3 cellular contexts compared by ENCODE assay signal in genomic region chr17:79775635-79776034, GRCh38.
A peak's percentile ranks its signal among the peaks of the same experiment; 100 is the strongest.
TF ChIP-seq lines count a peak whose summit lies in the region.

No MANE protein-coding gene starts in this region.

TF ChIP-seq in SK-N-SH, 30 proteins besides CTCF, POLR2A, EP300 and RAD21:
- TF ChIP-seq JUND (IDR thresholded peaks at IDR 0.05) (no peak), GATA2 (CRISPR knock-in tag; IDR thresholded peaks at IDR 0.05) (no peak), USF2 (IDR thresholded peaks at IDR 0.05; ENCODE audit: borderline replicate concordance, low read depth, low read length) (no peak), FOXJ3 (CRISPR knock-in tag; IDR thresholded peaks at IDR 0.05) (no peak), RCOR1 (IDR thresholded peaks at IDR 0.05; ENCODE audit: low read length) (no peak), GABPA (IDR thresholded peaks at IDR 0.05; ENCODE audit: low read depth) (no peak), USF1 (IDR thresholded peaks at IDR 0.05; ENCODE audit: borderline replicate concordance, low read depth) (no peak), ELF1 (IDR thresholded peaks at IDR 0.05) (no peak), TAF1 (IDR thresholded peaks at IDR 0.05; ENCODE audit: borderline replicate concordance, low read depth, low read length) (no peak)
TF ChIP-seq in SK-N-SH: peak in this region for 0.

TF ChIP-seq in SK-N-SH treated with all-trans-retinoic acid at 6 μM for 48 hours, 23 proteins besides CTCF, POLR2A, EP300 and RAD21:
- TF ChIP-seq OSR1 (CRISPR knock-in tag; IDR thresholded peaks at IDR 0.05) (no peak), ZNF565 (CRISPR knock-in tag; conservative IDR thresholded peaks at IDR 0.05; ENCODE audit: low read depth) (no peak), ZFP3 (CRISPR knock-in tag; IDR thresholded peaks at IDR 0.05) (no peak), PATZ1 (CRISPR knock-in tag; IDR thresholded peaks at IDR 0.05; ENCODE audit: borderline replicate concordance) (no peak), POU6F1 (CRISPR knock-in tag; IDR thresholded peaks at IDR 0.05; ENCODE audit: borderline replicate concordance, low read depth) (no peak), BACH2 (CRISPR knock-in tag; IDR thresholded peaks at IDR 0.05; ENCODE audit: borderline replicate concordance) (no peak), PPARA (CRISPR knock-in tag; IDR thresholded peaks at IDR 0.05; ENCODE audit: borderline replicate concordance) (no peak), ARNTL (CRISPR knock-in tag; IDR thresholded peaks at IDR 0.05; ENCODE audit: borderline replicate concordance, low read depth) (no peak), ZNF70 (CRISPR knock-in tag; IDR thresholded peaks at IDR 0.05) (no peak)

TF ChIP-seq in H1, 55 proteins besides CTCF, POLR2A, EP300 and RAD21:
- TF ChIP-seq USF2 (IDR thresholded peaks at IDR 0.05; ENCODE audit: low read length) (no peak), KDM1A (IDR thresholded peaks at IDR 0.05; ENCODE audit: borderline replicate concordance, low read length) (no peak), MAX (IDR thresholded peaks at IDR 0.05) (no peak), CHD1 (IDR thresholded peaks at IDR 0.05; ENCODE audit: low read depth, low read length) (no peak), SRF (IDR thresholded peaks at IDR 0.05; ENCODE audit: low read depth, low read length) (no peak), ZNF274 (IDR thresholded peaks at IDR 0.05; ENCODE audit: borderline replicate concordance, extremely low read depth, low read length) (0 out of 2 replicates have a peak, but pooled peaks have one; percentile 10), HDAC6 (IDR thresholded peaks at IDR 0.05; ENCODE audit: low read depth, low read length) (no peak), RBBP5 (IDR thresholded peaks at IDR 0.05; ENCODE audit: borderline replicate concordance, low read depth, low read length) (no peak), EGR1 (IDR thresholded peaks at IDR 0.05; ENCODE audit: borderline replicate concordance, low read depth, low read length) (no peak)
